In genomic region chr17:31310877-31311276, GRCh38 we compare ENCODE assay signal across 13 cellular contexts. TPM values are rescaled to one million over a fixed set of nuclear protein-coding genes. Genes with fewer than 3 reads are reported as not detected.
A peak's percentile ranks its signal among the peaks of the same experiment; 100 is the strongest.
DNase-seq lines count a peak whose midpoint lies in the region; ATAC-seq, FAIRE-seq and TF ChIP-seq lines count a peak whose summit lies in the region.
"Had no signal": no experiment of that assay in that cellular context is flagged by ENCODE, and none has a peak within 500 bp of the region (broad histone marks: within the 10 kb centered on the region; RNA-seq: fewer than 3 reads in every experiment).

No MANE protein-coding gene starts in this region.

- TF ChIP-seq POLR2A in right lobe of liver (IDR thresholded peaks at IDR 0.05) (no peak), HepG2 (IDR thresholded peaks at IDR 0.05; ENCODE audit: insufficient read depth in 1 of 2, low read depth in 2 of 2, low read length in 2 of 2) (no peak), esophagus squamous epithelium (IDR thresholded peaks at IDR 0.05) (peak in 1 of 4 donors; percentile 26)

- in situ Hi-C loops in HepG2 (cut with HindIII; ENCODE audit: extremely low pct_ligation_motif_present, low pct_unique_long_range_greater_than_20kb) (no loop called here), GM13976 (cut with MboI; ENCODE audit: low sequenced_read_pairs, unreplicated experiment) (no loop called here)

- H3K4me2 ChIP-seq in HepG2 (ENCODE audit: low read depth, low read length) (no peak overlapping the region), neuronal stem cell (ENCODE audit: insufficient read depth, low read length, poor library complexity, severe bottlenecking) (no peak overlapping the region)

- TF ChIP-seq CTCF in right lobe of liver (IDR thresholded peaks at IDR 0.05) (no peak), HepG2 (CRISPR knock-in tag; IDR thresholded peaks at IDR 0.05) (no peak), esophagus squamous epithelium (IDR thresholded peaks at IDR 0.05) (no peak), GM13976 (IDR thresholded peaks at IDR 0.05; ENCODE audit: borderline replicate concordance, control extremely low read depth, extremely low read depth, insufficient read depth, missing control alignments) (no peak)

- H2AK5ac ChIP-seq in neuronal stem cell (ENCODE audit: low read depth, low read length) = no peak overlapping the region

- POLR2A ChIA-PET in HepG2 (lab: Yijun Ruan, JAX) (no interaction called here), T-cell (lab: Charles Lee) (interaction anchor here (0.6 to 2.4 kb wide), 4 partner anchors 8 to 50 kb away, joined by 3 to 17 read pairs (median 4); partner anchors contain the start of gene EVI2A (in 1 of the 2))

- WGBS in right lobe of liver (ENCODE audit: insufficient coverage, low coverage, low lambda C conversion rate, missing lambda C conversion rate) = 50% methylated on average over 7 of the region's 7 CpGs
- WGBS in HepG2 (ENCODE audit: low lambda C conversion rate) = 92% methylated on average over 7 of the region's 7 CpGs
- 54 to 84% methylated on average over 5 to 7 of the region's 7 CpGs for WGBS in esophagus squamous epithelium, 2 donors
- WGBS in neuronal stem cell (ENCODE audit: extremely low coverage in 2 of 2, insufficient read length in 2 of 2, insufficient replicate concordance in 1 of 2), 2 donors = no CpG with 5 or more reads among the region's 7 CpGs

- H3K4me1 ChIP-seq in right lobe of liver = no peaks in the 10 kb centered on the region
- no peaks in the 10 kb centered on the region for H3K4me1 ChIP-seq in HepG2 (ENCODE audit: insufficient read depth, low read length)
- H3K4me1 ChIP-seq in esophagus squamous epithelium = peaks cover 0 to 7% (median 0%) of the 10 kb centered on the region in 3 donors
- no peaks in the 10 kb centered on the region for H3K4me1 ChIP-seq in neuronal stem cell (ENCODE audit: control insufficient read depth in 2 of 2, insufficient read depth in 1 of 2, low read depth in 1 of 2, low read length in 2 of 2)
- H3K4me1 ChIP-seq: BE2C had no signal

- TF ChIP-seq EP300 in HepG2 (IDR thresholded peaks at IDR 0.05; ENCODE audit: low read depth in 2 of 2, low read length in 2 of 2) (no peak), HepG2 (CRISPR knock-in tag; IDR thresholded peaks at IDR 0.05; ENCODE audit: borderline replicate concordance) (no peak)

- H2BK15ac ChIP-seq in neuronal stem cell (ENCODE audit: low read length) = no peak overlapping the region

- CTCF ChIA-PET in HepG2 (lab: Yijun Ruan, JAX; ENCODE audit: low intra/inter-chr PET ratio, low total read pairs) (no interaction called here), T-cell (lab: Charles Lee) (interaction anchor here (0.6 to 2.8 kb wide), 4 partner anchors 9 to 298 kb away, joined by 3 to 23 read pairs (median 10); partner anchors contain the start of gene EVI2A (in 1 of the 2))

- peak overlapping the region; percentile 93 to 99 for H3K27ac Mint-ChIP-seq in T-cell

- DNase-seq in right lobe of liver = no peak
- no peak for DNase-seq in HepG2 (ENCODE audit: low spot score)
- peak in 4 of 34 experiments; percentile 9 to 30 (median 22) for DNase-seq in T-cell
- DNase-seq in esophagus squamous epithelium (lab: John Stamatoyannopoulos, UW) = no peak
- no peak for DNase-seq in GM13976 (ENCODE audit: low spot score)
- DNase-seq in neuronal stem cell (ENCODE audit: low spot score) = no peak
- no peak for DNase-seq in NCI-H226
- DNase-seq: BE2C, endodermal cell, mammary epithelial cell, NCI-H1436 treated with DMSO at 0.1 percent for 48 hours had no signal

- H3K9me3 Mint-ChIP-seq in T-cell = no peaks in the 10 kb centered on the region
- H3K9me3 Mint-ChIP-seq: endodermal cell had no signal

- H3K27me3 ChIP-seq in right lobe of liver (no peaks in the 10 kb centered on the region), HepG2 (ENCODE audit: control insufficient read depth in 1 of 2, insufficient read depth in 2 of 2, low read length in 2 of 2) (no peaks in the 10 kb centered on the region), esophagus squamous epithelium (no peaks in the 10 kb centered on the region), neuronal stem cell (ENCODE audit: control insufficient read depth in 3 of 3, insufficient read depth in 3 of 3, low read depth in 1 of 3, low read length in 3 of 3) (no peaks in the 10 kb centered on the region)
- H3K27me3 ChIP-seq: BE2C had no signal

- H3K27ac ChIP-seq in right lobe of liver = peak overlapping the region in 2 of 3 donors; percentile 21 to 38
- H3K27ac ChIP-seq in HepG2 (ENCODE audit: extremely low read length, insufficient read depth, low read length) = no peak overlapping the region
- H3K27ac ChIP-seq in esophagus squamous epithelium = peak overlapping the region in 3 of 4 donors; percentile 52 to 73 (median 53)
- H3K27ac ChIP-seq in neuronal stem cell (replicated peaks; ENCODE audit: low read length) = no peak overlapping the region

- H3K23ac ChIP-seq in neuronal stem cell (ENCODE audit: low read depth, low read length, poor library complexity) = no peak overlapping the region

- H3K79me1 ChIP-seq in neuronal stem cell (ENCODE audit: low read depth, low read length) = no peaks in the 10 kb centered on the region

- no peak overlapping the region for H2BK5ac ChIP-seq in neuronal stem cell (ENCODE audit: low read length)

- no peak overlapping the region for H3K4ac ChIP-seq in neuronal stem cell (ENCODE audit: low read length)

- no peaks in the 10 kb centered on the region for H3K79me2 ChIP-seq in HepG2 (ENCODE audit: insufficient read depth, low read length)

- H3K9me3 ChIP-seq in right lobe of liver = no peaks in the 10 kb centered on the region
- no peaks in the 10 kb centered on the region for H3K9me3 ChIP-seq in HepG2 (ENCODE audit: low read length)
- H3K9me3 ChIP-seq in esophagus squamous epithelium = no peaks in the 10 kb centered on the region
- H3K9me3 ChIP-seq in neuronal stem cell (replicated peaks in 1 of 2; ENCODE audit: control insufficient read depth in 2 of 2, insufficient read depth in 1 of 2, low read depth in 1 of 2, low read length in 2 of 2) = no peaks in the 10 kb centered on the region
- H3K9me3 ChIP-seq: BE2C had no signal

- intact Hi-C loops in right lobe of liver (cut with DNase I) (no loop called here), HepG2 (cut with micrococcal nuclease; ENCODE audit: unreplicated experiment) (no loop called here), esophagus squamous epithelium (cut with DNase I) (no loop called here)

- ATAC-seq in right lobe of liver (no peak), HepG2 (no peak), T-cell (replicated peaks in 1 of 4) (peak in 1 of 4 experiments; percentile 30), HG03025 (IDR thresholded peaks at IDR 0.05; ENCODE audit: low FRiP score, unreplicated experiment) (no peak)

- H3K27me3 Mint-ChIP-seq in T-cell = no peaks in the 10 kb centered on the region

- H3K4me3 ChIP-seq in right lobe of liver (no peak overlapping the region), HepG2 (replicated peaks in 1 of 3; ENCODE audit: insufficient read depth in 1 of 3, low read depth in 2 of 3, low read length in 3 of 3) (no peak overlapping the region), esophagus squamous epithelium (peak overlapping the region in 2 of 4 donors; percentile 36 to 53), neuronal stem cell (ENCODE audit: low read length in 2 of 2) (no peak overlapping the region)

- no peak overlapping the region for H3K18ac ChIP-seq in neuronal stem cell (ENCODE audit: low read length)

- no peak for FAIRE-seq in HepG2 (lab: Jason Lieb, UNC)
- FAIRE-seq: TTC549 had no signal

- no peak overlapping the region for H4K91ac ChIP-seq in neuronal stem cell (ENCODE audit: low read depth, low read length, poor library complexity)

- H3K14ac ChIP-seq in neuronal stem cell (ENCODE audit: low read length) = no peak overlapping the region

- H4K20me1 ChIP-seq in HepG2 (ENCODE audit: insufficient read depth, low read length) = no peaks in the 10 kb centered on the region

- H3K4me1 Mint-ChIP-seq in T-cell = peaks cover 55 to 71% (median 60%) of the 10 kb centered on the region in 3 donors
- H3K4me1 Mint-ChIP-seq: endodermal cell had no signal

- H4K8ac ChIP-seq in neuronal stem cell (ENCODE audit: low read depth, low read length) = no peak overlapping the region

- no peak overlapping the region for H2AFZ ChIP-seq in HepG2 (ENCODE audit: low read length)
- no peak overlapping the region for H2AFZ ChIP-seq in neuronal stem cell (ENCODE audit: low read length)

- H3K9ac ChIP-seq in HepG2 (ENCODE audit: insufficient read depth, low read depth, low read length) = no peak overlapping the region
- H3K9ac ChIP-seq in neuronal stem cell (ENCODE audit: low read depth, low read length, poor library complexity) = no peak overlapping the region

- H3K36me3 ChIP-seq in right lobe of liver (no peaks in the 10 kb centered on the region), HepG2 (replicated peaks in 1 of 2; ENCODE audit: control insufficient read depth in 1 of 2, insufficient read depth in 2 of 2, low read length in 2 of 2) (no peaks in the 10 kb centered on the region), esophagus squamous epithelium (peaks cover 0 to 5% (median 0%) of the 10 kb centered on the region in 3 donors), neuronal stem cell (replicated peaks in 1 of 2; ENCODE audit: control insufficient read depth in 2 of 2, insufficient read depth in 2 of 2, low read length in 2 of 2) (no peaks in the 10 kb centered on the region)
- H3K36me3 ChIP-seq: BE2C had no signal

- H2BK12ac ChIP-seq in neuronal stem cell (ENCODE audit: low read length) = no peak overlapping the region

- no TSS peak for BruUV-seq in HepG2 (replicated peaks; lab: Mats Ljungman, UMichigan)

- no peak for TF ChIP-seq RAD21 in HepG2 (CRISPR knock-in tag; IDR thresholded peaks at IDR 0.05)

- H3K36me3 Mint-ChIP-seq in T-cell = peaks cover 17% of the 10 kb centered on the region

- H2BK120ac ChIP-seq in neuronal stem cell (ENCODE audit: low read depth, low read length) = no peak overlapping the region

- H3K4me3 Mint-ChIP-seq in T-cell = peak overlapping the region; percentile 77 to 94 (median 88)
- H3K4me3 Mint-ChIP-seq: endodermal cell had no signal

RNA-seq across cellular contexts. Expression of gene EVI2B, which starts 3.0 kb away (rescaled TPM):
- total RNA-seq in right lobe of liver (1 to 10 TPM; 1.5 to 9.4 (median 4.9) TPM), HepG2 (2016; rRNA removed; fragmentation: Illumina TruSeq; extraction: Trizol) (not detected in 2 replicates), T-cell (100 to 1,000 TPM in 4 of 5 donors, 10 to 100 TPM in 1; 86.2 to 130 (median 111) TPM), esophagus squamous epithelium (10 to 100 TPM in 1 of 4 donors, 1 to 10 TPM in 3; 1.7 to 13.4 (median 4.2) TPM)
- not detected in 2 replicates for total RNA-seq in HepG2 (2016; cell fraction: cytosol; rRNA removed; fragmentation: Illumina TruSeq; extraction: Trizol; ENCODE audit: low read depth)
- total RNA-seq in HepG2 (2016; cell fraction: insoluble cytoplasmic fraction; rRNA removed; fragmentation: Illumina TruSeq; extraction: Trizol) = not detected in 2 replicates
- not detected in 2 replicates for total RNA-seq in HepG2 (2016; cell fraction: membrane; rRNA removed; fragmentation: Illumina TruSeq; extraction: Trizol)
- not detected in 2 replicates for total RNA-seq in HepG2 (2016; cell fraction: nucleus; rRNA removed; fragmentation: Illumina TruSeq; extraction: Trizol)
- polyA plus RNA-seq in HepG2 (2011; rRNA removed) = not detected in 2 replicates
- not detected in 2 replicates for polyA plus RNA-seq in HepG2 (2011; cell fraction: cytosol; rRNA removed)
- not detected in 2 replicates for polyA plus RNA-seq in HepG2 (2011; cell fraction: nucleus; rRNA removed)
- polyA plus RNA-seq in HepG2 (2012) = not detected in 2 replicates
- not detected in 2 replicates for polyA plus RNA-seq in HepG2 (2016; cell fraction: cytosol; fragmentation: Illumina TruSeq; extraction: Trizol; ENCODE audit: low read depth)
- not detected in 2 replicates for polyA plus RNA-seq in HepG2 (2016; cell fraction: insoluble cytoplasmic fraction; fragmentation: Illumina TruSeq; extraction: Trizol; ENCODE audit: low read depth)
- not detected in 2 replicates for polyA plus RNA-seq in HepG2 (2016; cell fraction: membrane; fragmentation: Illumina TruSeq; extraction: Trizol; ENCODE audit: low read depth)
- polyA plus RNA-seq in HepG2 (2016; cell fraction: nucleus; fragmentation: Illumina TruSeq; extraction: Trizol; ENCODE audit: insufficient read depth, low read depth) = not detected in 2 replicates
- not detected in 2 replicates for polyA minus RNA-seq in HepG2 (2011; rRNA and poly(A)+ RNA removed; ENCODE audit: low replicate concordance)
- not detected in 2 replicates for polyA minus RNA-seq in HepG2 (2011; cell fraction: cytosol; rRNA and poly(A)+ RNA removed)
- 0.13 TPM in 1 of 2 replicates, not detected in the other for polyA minus RNA-seq in HepG2 (2011; cell fraction: nucleus; rRNA and poly(A)+ RNA removed)
- polyA plus RNA-seq in neuronal stem cell (2013, experiment 1 of 2) = not detected
- polyA plus RNA-seq in neuronal stem cell (2013, experiment 2 of 2) = not detected
- total RNA-seq: endodermal cell had no signal

RNA-seq across cellular contexts. Expression of gene EVI2A, which starts 10.5 kb away (rescaled TPM):
- total RNA-seq in right lobe of liver (1 to 10 TPM in 5 of 6 experiments, under 1 TPM in 1; 0.26 to 5.5 (median 2.4) TPM), HepG2 (2016; rRNA removed; fragmentation: Illumina TruSeq; extraction: Trizol) (not detected in 2 replicates), T-cell (10 to 100 TPM; 42.3 to 84.9 (median 80.0) TPM), esophagus squamous epithelium (10 to 100 TPM in 1 of 4 donors, 1 to 10 TPM in 2, under 1 TPM in 1; 0.68 to 11.1 (median 3.3) TPM)
- not detected in 2 replicates for total RNA-seq in HepG2 (2016; cell fraction: cytosol; rRNA removed; fragmentation: Illumina TruSeq; extraction: Trizol; ENCODE audit: low read depth)
- total RNA-seq in HepG2 (2016; cell fraction: insoluble cytoplasmic fraction; rRNA removed; fragmentation: Illumina TruSeq; extraction: Trizol) = not detected in 2 replicates
- not detected in 2 replicates for total RNA-seq in HepG2 (2016; cell fraction: membrane; rRNA removed; fragmentation: Illumina TruSeq; extraction: Trizol)
- not detected in 2 replicates for total RNA-seq in HepG2 (2016; cell fraction: nucleus; rRNA removed; fragmentation: Illumina TruSeq; extraction: Trizol)
- polyA plus RNA-seq in HepG2 (2011; rRNA removed) = not detected in 2 replicates
- not detected in 2 replicates for polyA plus RNA-seq in HepG2 (2011; cell fraction: cytosol; rRNA removed)
- not detected in 2 replicates for polyA plus RNA-seq in HepG2 (2011; cell fraction: nucleus; rRNA removed)
- not detected in 2 replicates for polyA plus RNA-seq in HepG2 (2012)
- not detected in 2 replicates for polyA plus RNA-seq in HepG2 (2016; cell fraction: cytosol; fragmentation: Illumina TruSeq; extraction: Trizol; ENCODE audit: low read depth)
- not detected in 2 replicates for polyA plus RNA-seq in HepG2 (2016; cell fraction: insoluble cytoplasmic fraction; fragmentation: Illumina TruSeq; extraction: Trizol; ENCODE audit: low read depth)
- not detected in 2 replicates for polyA plus RNA-seq in HepG2 (2016; cell fraction: membrane; fragmentation: Illumina TruSeq; extraction: Trizol; ENCODE audit: low read depth)
- not detected in 2 replicates for polyA plus RNA-seq in HepG2 (2016; cell fraction: nucleus; fragmentation: Illumina TruSeq; extraction: Trizol; ENCODE audit: insufficient read depth, low read depth)
- not detected in 2 replicates for polyA minus RNA-seq in HepG2 (2011; rRNA and poly(A)+ RNA removed; ENCODE audit: low replicate concordance)
- polyA minus RNA-seq in HepG2 (2011; cell fraction: cytosol; rRNA and poly(A)+ RNA removed) = not detected in 2 replicates
- not detected in 2 replicates for polyA minus RNA-seq in HepG2 (2011; cell fraction: nucleus; rRNA and poly(A)+ RNA removed)
- not detected for polyA plus RNA-seq in neuronal stem cell (2013, experiment 1 of 2)
- polyA plus RNA-seq in neuronal stem cell (2013, experiment 2 of 2) = not detected
- total RNA-seq: endodermal cell had no signal

RNA-seq across cellular contexts. Expression of gene OMG, which starts 13.8 kb away (rescaled TPM):
- total RNA-seq in right lobe of liver (under 1 TPM in 2 of 6 experiments, not detected in 4; 0.29 to 0.62 TPM), HepG2 (2016; rRNA removed; fragmentation: Illumina TruSeq; extraction: Trizol) (not detected in 2 replicates), T-cell (1 to 10 TPM in 1 of 5 donors, under 1 TPM in 4; 0.43 to 1.1 (median 0.80) TPM), esophagus squamous epithelium (under 1 TPM in 1 of 4 donors, not detected in 3; 0.76 TPM)
- total RNA-seq in HepG2 (2016; cell fraction: cytosol; rRNA removed; fragmentation: Illumina TruSeq; extraction: Trizol; ENCODE audit: low read depth) = not detected in 2 replicates
- not detected in 2 replicates for total RNA-seq in HepG2 (2016; cell fraction: insoluble cytoplasmic fraction; rRNA removed; fragmentation: Illumina TruSeq; extraction: Trizol)
- not detected in 2 replicates for total RNA-seq in HepG2 (2016; cell fraction: membrane; rRNA removed; fragmentation: Illumina TruSeq; extraction: Trizol)
- total RNA-seq in HepG2 (2016; cell fraction: nucleus; rRNA removed; fragmentation: Illumina TruSeq; extraction: Trizol) = not detected in 2 replicates
- polyA plus RNA-seq in HepG2 (2011; rRNA removed) = not detected in 2 replicates
- polyA plus RNA-seq in HepG2 (2011; cell fraction: cytosol; rRNA removed) = not detected in 2 replicates
- not detected in 2 replicates for polyA plus RNA-seq in HepG2 (2011; cell fraction: nucleus; rRNA removed)
- 0.24 TPM in 1 of 2 replicates, not detected in the other for polyA plus RNA-seq in HepG2 (2012)
- polyA plus RNA-seq in HepG2 (2016; cell fraction: cytosol; fragmentation: Illumina TruSeq; extraction: Trizol; ENCODE audit: low read depth) = not detected in 2 replicates
- not detected in 2 replicates for polyA plus RNA-seq in HepG2 (2016; cell fraction: insoluble cytoplasmic fraction; fragmentation: Illumina TruSeq; extraction: Trizol; ENCODE audit: low read depth)
- not detected in 2 replicates for polyA plus RNA-seq in HepG2 (2016; cell fraction: membrane; fragmentation: Illumina TruSeq; extraction: Trizol; ENCODE audit: low read depth)
- polyA plus RNA-seq in HepG2 (2016; cell fraction: nucleus; fragmentation: Illumina TruSeq; extraction: Trizol; ENCODE audit: insufficient read depth, low read depth) = not detected in 2 replicates
- not detected in 2 replicates for polyA minus RNA-seq in HepG2 (2011; rRNA and poly(A)+ RNA removed; ENCODE audit: low replicate concordance)
- polyA minus RNA-seq in HepG2 (2011; cell fraction: cytosol; rRNA and poly(A)+ RNA removed) = not detected in 2 replicates
- polyA minus RNA-seq in HepG2 (2011; cell fraction: nucleus; rRNA and poly(A)+ RNA removed) = 0.37 TPM in 1 of 2 replicates, not detected in the other
- polyA plus RNA-seq in neuronal stem cell (2013, experiment 1 of 2) = not detected
- polyA plus RNA-seq in neuronal stem cell (2013, experiment 2 of 2) = not detected
- total RNA-seq: endodermal cell had no signal
- polyA plus RNA-seq: mammary epithelial cell had no signal

Comparison
In these comparisons a context has a peak if more than half of its experiments do, and no peak if none do; other contexts are left out.
1. H3K27ac ChIP-seq: peak in right lobe of liver (2 of 3) and esophagus squamous epithelium (3 of 4); none in HepG2 (single experiment) and neuronal stem cell (single experiment).
2. RNA of gene EVI2B, which starts 3.0 kb away (total RNA-seq): 86.2 to 130 TPM in T-cell; 1.7 to 13.4 TPM in esophagus squamous epithelium, 1.5 to 9.4 TPM in right lobe of liver and not detected in HepG2; every median in the first group is over 4 times any median in the second.